Comparison of ENCODE assay signal across 17 cellular contexts in the genomic region with DNA sequence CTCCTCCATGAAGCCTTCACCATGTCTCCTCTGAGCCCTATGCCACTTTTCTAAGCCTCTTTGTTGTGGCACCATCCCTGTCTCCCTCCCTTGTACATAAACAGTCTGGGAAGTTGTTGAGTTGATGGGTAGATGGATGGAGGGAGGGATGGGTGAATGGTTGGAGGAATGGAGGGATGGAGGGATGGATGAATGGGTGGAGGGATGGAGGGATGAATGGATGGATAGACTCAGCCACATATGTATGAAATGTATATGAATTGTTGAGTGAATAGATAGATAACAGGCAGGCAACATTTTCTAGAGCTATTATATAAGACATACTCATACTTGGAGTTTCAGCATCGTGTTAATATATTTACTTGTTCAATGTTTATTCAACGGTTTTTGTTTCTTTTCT. TPM values are rescaled to one million over a fixed set of nuclear protein-coding genes. Genes with fewer than 3 reads are reported as not detected.
DNase-seq lines count a peak whose midpoint lies in the region; ATAC-seq, FAIRE-seq and TF ChIP-seq lines count a peak whose summit lies in the region.
"Had no signal": no experiment of that assay in that cellular context is flagged by ENCODE, and none has a peak within 500 bp of the region (broad histone marks: within the 10 kb centered on the region; RNA-seq: fewer than 3 reads in every experiment).

No MANE protein-coding gene starts in this region.

- intact Hi-C loops in Panc1 (cut with micrococcal nuclease; ENCODE audit: unreplicated experiment) = loop anchor here (5.0 kb wide), 1 partner anchor 55 kb away; no protein-coding TSS in a partner anchor
- intact Hi-C loops in lower leg skin (cut with DNase I; ENCODE audit: low total_unique reads) = no loop called here

- CTCF ChIA-PET in HEK293 (lab: Yijun Ruan, JAX) = interaction anchor here (0.6 to 1.2 kb wide), 2 partner anchors 40 to 238 kb away, joined by 3 to 4 read pairs; no protein-coding TSS in a partner anchor
- CTCF ChIA-PET in Panc1 (lab: Charles Lee) = interaction anchor here (0.7 kb wide), 1 partner anchor 164 kb away, joined by 3 read pairs; no protein-coding TSS in a partner anchor
- CTCF ChIA-PET in H1 (lab: Charles Lee; ENCODE audit: partially characterized antibody) = interaction anchor here (1.1 to 1.5 kb wide), 5 partner anchors 8 to 238 kb away, joined by 3 to 6 read pairs (median 3); no protein-coding TSS in a partner anchor

- no peaks in the 10 kb centered on the region for H3K9me3 Mint-ChIP-seq in neural crest cell
- H3K9me3 Mint-ChIP-seq: CD4-positive, alpha-beta memory T cell; HFFc6 had no signal

- no peak for TF ChIP-seq POLR2A in H1 (IDR thresholded peaks at IDR 0.05; ENCODE audit: control extremely low read depth in 1 of 2, low read depth in 2 of 2, low read length in 2 of 2)
- no peak for TF ChIP-seq POLR2A in lower leg skin (IDR thresholded peaks at IDR 0.05)

- H3K9me3 ChIP-seq in HEK293 (ENCODE audit: control insufficient read depth, insufficient read depth, low read depth, low read length) (no peaks in the 10 kb centered on the region), Panc1 (ENCODE audit: control insufficient read depth, insufficient read depth, low read depth, low read length) (no peaks in the 10 kb centered on the region), H1 (ENCODE audit: insufficient read depth in 2 of 2, low read depth in 1 of 2, low read length in 1 of 2) (no peaks in the 10 kb centered on the region)
- H3K9me3 ChIP-seq: Caco-2 had no signal

- peak overlapping the region; percentile 61; the same call in 1 of the 2 replicates for H2BK15ac ChIP-seq in H1 (ENCODE audit: low read length)

- H3K79me1 ChIP-seq in H1 (ENCODE audit: low read depth, low read length) = no peaks in the 10 kb centered on the region

- H4K8ac ChIP-seq in H1 (ENCODE audit: extremely low read depth, insufficient read depth, low read length) = no peak overlapping the region

- DNase-seq in Panc1 (ENCODE audit: low read depth, low spot score) (no peak), H1 (ENCODE audit: low read depth in 1 of 2, low spot score in 2 of 2) (no peak), neural crest cell (ENCODE audit: low read depth, low spot score) (no peak), lower leg skin (ENCODE audit: low spot score in 2 of 2) (no peak)
- DNase-seq: C1 segment of cervical spinal cord; Caco-2; CD4-positive, alpha-beta memory T cell; DMS153; DND-41; GM23248; H9; HFFc6 had no signal

- FAIRE-seq in H1 (lab: Jason Lieb, UNC) = no peak
- FAIRE-seq: G401.6, GM12892 had no signal

- peaks cover 79% of the 10 kb centered on the region for H3K4me1 Mint-ChIP-seq in neural crest cell
- H3K4me1 Mint-ChIP-seq: CD4-positive, alpha-beta memory T cell had no signal

- no peak overlapping the region for H2AK5ac ChIP-seq in H1 (ENCODE audit: low read depth, low read length)

- no peak for ATAC-seq in Panc1
- ATAC-seq in GM21447 (IDR thresholded peaks at IDR 0.05; ENCODE audit: unreplicated experiment) = no peak
- ATAC-seq: HCT116 had no signal

- H3K4me3 ChIP-seq in HEK293 (ENCODE audit: low read depth, low read length) (no peak overlapping the region), Panc1 (ENCODE audit: low read depth in 2 of 2, low read length in 2 of 2) (no peak overlapping the region), H1 (ENCODE audit: extremely low read depth in 1 of 4, insufficient read depth in 2 of 4, low read depth in 3 of 4, low read length in 4 of 4) (no peak overlapping the region), lower leg skin (ENCODE audit: low read depth, poor library complexity, severe bottlenecking) (no peak overlapping the region)
- H3K4me3 ChIP-seq: GM23248 had no signal

- H3K27ac Mint-ChIP-seq in neural crest cell (ENCODE audit: unreplicated experiment) = no peak overlapping the region
- H3K27ac Mint-ChIP-seq: CD4-positive, alpha-beta memory T cell; H9; HFFc6 had no signal

- no peaks in the 10 kb centered on the region for H4K20me1 ChIP-seq in H1 (replicated peaks in 1 of 2; ENCODE audit: control insufficient read depth in 1 of 2, insufficient read depth in 2 of 2, low read length in 2 of 2)

- H3K18ac ChIP-seq in H1 (ENCODE audit: extremely low read depth, low read length) = no peak overlapping the region

- no peak overlapping the region for H3K14ac ChIP-seq in H1 (ENCODE audit: insufficient read length)

- H3K27me3 ChIP-seq in Panc1 (ENCODE audit: control insufficient read depth, insufficient read depth, low read length) (no peaks in the 10 kb centered on the region), H1 (replicated peaks in 1 of 4; ENCODE audit: control insufficient read depth in 3 of 4, extremely low read depth in 1 of 4, insufficient read depth in 3 of 4, low read length in 3 of 4) (no peaks in the 10 kb centered on the region; a peak in 3 of 7 replicates)

- TF ChIP-seq EP300 in H1 (IDR thresholded peaks at IDR 0.05; ENCODE audit: borderline replicate concordance in 1 of 2, low read depth in 2 of 2, low read length in 2 of 2) = no peak

- no peak overlapping the region for H3K56ac ChIP-seq in H1 (replicated peaks; ENCODE audit: insufficient read length, low read depth, low read length)

- no TSS peak for BruUV-seq in Panc1 (replicated peaks; lab: Mats Ljungman, UMichigan)

- in situ Hi-C loops in Panc1 (cut with HindIII; ENCODE audit: low pct_unique_long_range_greater_than_20kb, low sequenced_read_pairs) = no loop called here

- no peaks in the 10 kb centered on the region for H3K79me2 ChIP-seq in H1 (ENCODE audit: control insufficient read depth in 1 of 2, insufficient read depth in 2 of 2, low read length in 2 of 2)

- no peak overlapping the region for H3K4me2 ChIP-seq in H1 (ENCODE audit: insufficient read depth in 1 of 2, low read depth in 2 of 2, low read length in 2 of 2)

- no peaks in the 10 kb centered on the region for H3K36me3 ChIP-seq in HEK293 (ENCODE audit: control insufficient read depth in 2 of 2, insufficient read depth in 1 of 2, low read length in 2 of 2)
- H3K36me3 ChIP-seq in Panc1 (ENCODE audit: control insufficient read depth, insufficient read depth, low read length) = no peaks in the 10 kb centered on the region
- no peaks in the 10 kb centered on the region for H3K36me3 ChIP-seq in H1 (ENCODE audit: control insufficient read depth in 2 of 4, insufficient read depth in 4 of 4, low read length in 3 of 4)

- H2BK20ac ChIP-seq in H1 (ENCODE audit: low read length) = no peak overlapping the region

- TF ChIP-seq CTCF in HEK293 (tag by site-specific recombination; IDR thresholded peaks at IDR 0.05) (no peak), Panc1 (IDR thresholded peaks at IDR 0.05) (no peak), H1 (IDR thresholded peaks at IDR 0.05; ENCODE audit: control extremely low read depth in 1 of 3, insufficient read depth in 1 of 3, low read depth in 1 of 3, low read length in 3 of 3) (no peak), neural crest cell (conservative IDR thresholded peaks at IDR 0.05) (no peak), lower leg skin (IDR thresholded peaks at IDR 0.05) (no peak)

- H3K23ac ChIP-seq in H1 (ENCODE audit: insufficient read length) = no peak overlapping the region

- WGBS in H1 (ENCODE audit: extremely low coverage in 1 of 2, insufficient coverage in 1 of 2, insufficient read length in 1 of 2, insufficient replicate concordance in 2 of 2, low coverage in 1 of 2, low lambda C conversion rate in 2 of 2, missing lambda C conversion rate in 1 of 2), 2 experiments = 91% methylated on average over 2 of the region's 2 CpGs; no CpG with 5 or more reads in 1 of the 2 experiments
- WGBS in lower leg skin, 2 donors = 80 to 81% methylated on average over 2 of the region's 2 CpGs

- no peaks in the 10 kb centered on the region for H3K36me3 Mint-ChIP-seq in neural crest cell (ENCODE audit: low read depth)
- H3K36me3 Mint-ChIP-seq: CD4-positive, alpha-beta memory T cell had no signal

- peak overlapping the region; percentile 34 for H3K4me3 Mint-ChIP-seq in neural crest cell
- H3K4me3 Mint-ChIP-seq: CD4-positive, alpha-beta memory T cell; H9; HFFc6 had no signal

- H4K91ac ChIP-seq in H1 (replicated peaks; ENCODE audit: insufficient read length, low read length) = no peak overlapping the region

- no peak overlapping the region for H2BK120ac ChIP-seq in H1 (replicated peaks; ENCODE audit: low read depth, low read length)

- no peak overlapping the region for H3K4ac ChIP-seq in H1 (replicated peaks; ENCODE audit: insufficient read length, low read depth, low read length)

- no peak for TF ChIP-seq RAD21 in H1 (IDR thresholded peaks at IDR 0.05 in 1 of 2, conservative IDR thresholded peaks at IDR 0.05 in 1 of 2; ENCODE audit: low read depth in 2 of 2, low read length in 2 of 2)

- H2AFZ ChIP-seq in H1 (ENCODE audit: low read length) = no peak overlapping the region
- H2AFZ ChIP-seq: GM23248 had no signal

- H3K9ac ChIP-seq in H1 (replicated peaks in 1 of 4; ENCODE audit: extremely low read depth in 1 of 4, low read depth in 3 of 4, low read length in 3 of 4) = no peak overlapping the region
- H3K9ac ChIP-seq: GM23248 had no signal

- H3K4me1 ChIP-seq in HEK293 (ENCODE audit: control insufficient read depth, insufficient read depth, low read length) (peaks cover 3% of the 10 kb centered on the region), Panc1 (ENCODE audit: control insufficient read depth, insufficient read depth, low read length) (peaks cover 33% of the 10 kb centered on the region), H1 (replicated peaks in 1 of 4; ENCODE audit: control insufficient read depth in 3 of 4, insufficient read depth in 4 of 4, low read length in 3 of 4) (no peaks in the 10 kb centered on the region; a peak in 1 of 7 replicates)

- H3K27me3 Mint-ChIP-seq in neural crest cell (ENCODE audit: low read depth) = peaks cover 29% of the 10 kb centered on the region

- no peak overlapping the region for H2BK12ac ChIP-seq in H1 (ENCODE audit: low read depth, low read length)

- H4K5ac ChIP-seq in H1 (ENCODE audit: insufficient read length, low read depth, low read length) = no peak overlapping the region

- H3K23me2 ChIP-seq in H1 (ENCODE audit: low read depth, low read length) = no peaks in the 10 kb centered on the region; the same call in 1 of the 2 replicates

- no peak overlapping the region for H2BK5ac ChIP-seq in H1 (ENCODE audit: low read depth, low read length)

- POLR2A ChIA-PET in HEK293 (lab: Yijun Ruan, JAX) (no interaction called here), Panc1 (lab: Charles Lee) (no interaction called here), H1 (lab: Charles Lee; ENCODE audit: partially characterized antibody) (no interaction called here)

- no peak overlapping the region for H3K27ac ChIP-seq in HEK293 (ENCODE audit: extremely low read depth, low read depth, low read length)
- peak overlapping the region; percentile 8; the same call in 1 of the 2 replicates for H3K27ac ChIP-seq in Panc1 (ENCODE audit: low read length)
- no peak overlapping the region for H3K27ac ChIP-seq in H1 (ENCODE audit: low read depth, low read length)
- H3K27ac ChIP-seq: GM23248 had no signal

RNA-seq across cellular contexts. Expression of a gene that starts 58.3 kb away (rescaled TPM):
- 28.5 TPM for total RNA-seq in Panc1 (2021; ENCODE audit: unreplicated experiment)
- polyA plus RNA-seq in Panc1 (2012; ENCODE audit: insufficient read length) = 33.2 TPM
- 12.2 and 12.9 TPM in 2 replicates for total RNA-seq in H1 (2021; fragmentation: NEBNext Ultra II Directional; extraction: Animal tissue kit (Norgen Biotek cat#: 25700))
- polyA plus RNA-seq in H1 (2011; rRNA removed) = 7.9 and 9.9 TPM in 2 replicates
- polyA plus RNA-seq in H1 (2011; cell fraction: cytosol; rRNA removed) = 8.8 TPM
- 12.0 TPM for polyA plus RNA-seq in H1 (2011; cell fraction: nucleus; rRNA removed)
- 9.3 to 13.8 TPM (median 11.0 TPM) in 4 replicates for polyA plus RNA-seq in H1 (2012, experiment 1 of 2)
- 14.2 TPM for polyA plus RNA-seq in H1 (2012, experiment 2 of 2)
- 16.5 TPM for polyA plus RNA-seq in H1 (2013, experiment 1 of 2)
- 15.9 TPM for polyA plus RNA-seq in H1 (2013, experiment 2 of 2)
- polyA minus RNA-seq in H1 (2011; rRNA and poly(A)+ RNA removed) = 4.8 and 5.7 TPM in 2 replicates
- polyA minus RNA-seq in H1 (2011; cell fraction: cytosol; rRNA and poly(A)+ RNA removed) = 17.6 TPM
- polyA minus RNA-seq in H1 (2011; cell fraction: nucleus; rRNA and poly(A)+ RNA removed) = 18.8 TPM
- total RNA-seq in neural crest cell = 32.6 and 36.2 TPM in 2 replicates
- 100 to 1,000 TPM; 145 to 366 (median 315) TPM for total RNA-seq in lower leg skin
- total RNA-seq: CD4-positive, alpha-beta memory T cell had no signal
